8 cellular contexts compared by ENCODE assay signal in the genomic region with DNA sequence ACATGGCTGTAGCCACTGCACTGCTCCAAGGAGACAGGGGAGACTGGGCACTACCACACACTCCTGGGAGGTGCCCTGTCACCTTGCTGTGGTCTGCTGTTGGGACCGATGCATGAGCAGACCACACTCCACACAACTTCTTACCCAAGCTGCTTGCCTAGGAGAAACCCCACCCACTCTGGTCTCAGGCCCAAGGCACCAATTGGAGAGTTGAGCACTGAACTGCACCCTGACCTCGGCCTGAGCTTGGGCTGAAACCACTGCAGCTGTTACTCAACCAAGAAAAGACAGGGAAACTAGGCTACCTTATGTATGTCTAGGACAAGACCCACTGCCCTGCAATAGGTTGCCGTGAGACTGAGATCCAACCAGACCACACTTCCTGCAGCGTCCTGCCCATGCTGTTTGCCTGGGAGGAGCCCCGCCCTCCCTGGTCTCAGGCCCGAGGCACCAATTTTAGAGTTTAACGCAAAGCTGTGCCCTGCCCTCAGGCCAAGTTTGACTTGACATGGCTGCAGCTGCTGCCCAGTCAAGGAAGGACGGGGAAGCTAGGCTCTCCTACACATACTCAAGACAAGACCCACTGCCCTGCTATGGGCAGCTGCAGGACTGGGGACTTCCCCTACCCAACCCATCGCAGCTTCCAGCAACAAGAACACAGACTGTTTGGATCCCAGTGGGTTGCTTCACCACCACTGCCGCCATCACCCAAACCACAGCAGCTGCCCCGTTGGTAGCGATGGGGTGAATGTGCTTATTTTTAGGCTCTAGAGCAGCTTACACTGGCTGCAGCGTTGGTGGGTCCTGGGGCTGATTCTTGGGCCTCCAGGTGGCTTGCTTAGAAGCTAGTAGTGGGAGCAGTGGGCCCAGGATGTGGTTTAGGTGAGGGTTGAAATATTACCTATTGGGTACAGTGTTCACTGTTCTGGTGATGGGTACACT.
DNase-seq lines count a peak whose midpoint lies in the region; ATAC-seq lines count a peak whose summit lies in the region.

No MANE protein-coding gene starts in this region.

- peaks cover 17% of the 10 kb centered on the region for H3K4me1 Mint-ChIP-seq in activated T-helper 2 cell treated with anti-CD3 and anti-CD28 coated beads, Interferon-gamma antibody, Interleukin-2, Interleukin-4, amounts not matched to agents 10 μg/mL and 5 μg/mL and 100 μg/mL, durations not matched to agents 14 hours and 24 hours and 36 hours (ENCODE audit: low read depth)

- H3K4me3 Mint-ChIP-seq in activated T-helper 2 cell treated with anti-CD3 and anti-CD28 coated beads, Interferon-gamma antibody, Interleukin-2, Interleukin-4, amounts not matched to agents 10 μg/mL and 5 μg/mL and 100 μg/mL, durations not matched to agents 14 hours and 24 hours and 36 hours (ENCODE audit: low read depth), result no peak overlapping the region

- intact Hi-C loops in activated T-helper 2 cell treated with anti-CD3 and anti-CD28 coated beads, Interferon-gamma antibody, Interleukin-2, Interleukin-4, amounts not matched to agents 10 μg/mL and 5 μg/mL and 100 μg/mL, durations not matched to agents 14 hours and 24 hours and 36 hours (cut with micrococcal nuclease), result no loop called here

- H3K27ac Mint-ChIP-seq in activated T-helper 2 cell treated with anti-CD3 and anti-CD28 coated beads, Interferon-gamma antibody, Interleukin-2, Interleukin-4, amounts not matched to agents 10 μg/mL and 5 μg/mL and 100 μg/mL, durations not matched to agents 14 hours and 24 hours and 36 hours, result no peak overlapping the region

- H3K27me3 Mint-ChIP-seq in activated T-helper 2 cell treated with anti-CD3 and anti-CD28 coated beads, Interferon-gamma antibody, Interleukin-2, Interleukin-4, amounts not matched to agents 10 μg/mL and 5 μg/mL and 100 μg/mL, durations not matched to agents 14 hours and 24 hours and 36 hours (ENCODE audit: low read depth), result no peaks in the 10 kb centered on the region

- H3K36me3 Mint-ChIP-seq in activated T-helper 2 cell treated with anti-CD3 and anti-CD28 coated beads, Interferon-gamma antibody, Interleukin-2, Interleukin-4, amounts not matched to agents 10 μg/mL and 5 μg/mL and 100 μg/mL, durations not matched to agents 14 hours and 24 hours and 36 hours (ENCODE audit: low read depth), result no peaks in the 10 kb centered on the region

- ATAC-seq in GM18861 (IDR thresholded peaks at IDR 0.05; ENCODE audit: unreplicated experiment), result peak; percentile 52
- ATAC-seq in HG02571 (IDR thresholded peaks at IDR 0.05; ENCODE audit: unreplicated experiment), result peak; percentile 52
- no peak for ATAC-seq in left lobe of liver
- ATAC-seq in HG03457 (IDR thresholded peaks at IDR 0.05; ENCODE audit: unreplicated experiment), result no peak

- DNase-seq in RPMI7951 (ENCODE audit: low read depth) (peak; percentile 4), left lobe of liver (ENCODE audit: low spot score) (peak; percentile 35), NCI-H1092 treated with DMSO at 0.1 percent for 48 hours (lab: John Stamatoyannopoulos, UW) (no peak), germinal center (ENCODE audit: low spot score) (no peak)
- DNase-seq in activated T-helper 2 cell treated with anti-CD3 and anti-CD28 coated beads, Interferon-gamma antibody, Interleukin-2, Interleukin-4, amounts not matched to agents 10 μg/mL and 5 μg/mL and 100 μg/mL, durations not matched to agents 14 hours and 24 hours and 36 hours (ENCODE audit: low spot score), result no peak

- no peaks in the 10 kb centered on the region for H3K9me3 Mint-ChIP-seq in activated T-helper 2 cell treated with anti-CD3 and anti-CD28 coated beads, Interferon-gamma antibody, Interleukin-2, Interleukin-4, amounts not matched to agents 10 μg/mL and 5 μg/mL and 100 μg/mL, durations not matched to agents 14 hours and 24 hours and 36 hours

Comparison
In these comparisons a context has a peak if more than half of its experiments do, and no peak if none do; other contexts are left out.
1. ATAC-seq: peak in GM18861 (single experiment) and HG02571 (single experiment); none in left lobe of liver (single experiment) and HG03457 (single experiment).
2. DNase-seq: peak in RPMI7951 (single experiment) and left lobe of liver (single experiment); none in NCI-H1092 treated with DMSO at 0.1 percent for 48 hours (single experiment), germinal center (single experiment) and activated T-helper 2 cell treated with anti-CD3 and anti-CD28 coated beads, Interferon-gamma antibody, Interleukin-2, Interleukin-4, amounts not matched to agents 10 μg/mL and 5 μg/mL and 100 μg/mL, durations not matched to agents 14 hours and 24 hours and 36 hours (single experiment).